In genomic region chr12:105665366-105665765, GRCh38 we compare ENCODE assay signal across 5 cellular contexts.
"Had no signal": no experiment of that assay in that cellular context is flagged by ENCODE, and none has a peak within 500 bp of the region (broad histone marks: within the 10 kb centered on the region; RNA-seq: fewer than 3 reads in every experiment).

No MANE protein-coding gene starts in this region.

- H3K4me1 Mint-ChIP-seq: IgD-negative memory B cell had no signal

- H3K27ac ChIP-seq: HL-60 had no signal

- H3K36me3 Mint-ChIP-seq: IgD-negative memory B cell had no signal

- DNase-seq: IMR-90, KBM-7 had no signal

- H3K4me3 ChIP-seq: K562 had no signal

- H3K4me3 Mint-ChIP-seq: IgD-negative memory B cell had no signal
